ENCODE assay signal across 12 cellular contexts in the genomic region with DNA sequence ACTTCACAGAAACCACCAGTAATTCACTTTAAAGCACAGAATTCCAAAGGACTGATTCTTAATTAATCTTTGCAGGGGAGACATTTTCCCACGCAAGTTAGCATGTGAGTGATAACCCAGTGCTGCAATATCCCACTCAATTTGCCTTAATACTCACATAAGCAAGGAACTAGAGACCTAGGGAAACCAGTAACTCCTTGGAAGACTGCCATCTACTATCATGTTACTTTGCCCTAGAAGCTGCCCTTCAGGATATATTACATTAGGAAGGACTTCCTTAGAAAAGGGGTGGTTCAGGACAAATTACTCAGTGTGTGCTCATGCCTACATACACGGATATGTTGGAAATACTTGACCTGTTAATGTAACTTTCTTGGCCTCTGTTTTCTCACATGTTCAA.
DNase-seq lines count a peak whose midpoint lies in the region; ATAC-seq and TF ChIP-seq lines count a peak whose summit lies in the region.
"Had no signal": no experiment of that assay in that cellular context is flagged by ENCODE, and none has a peak within 500 bp of the region (broad histone marks: within the 10 kb centered on the region; RNA-seq: fewer than 3 reads in every experiment).

No MANE protein-coding gene starts in this region.

- H3K4me1 Mint-ChIP-seq in activated naive CD8-positive, alpha-beta T cell treated with anti-CD3 and anti-CD28 coated beads for 36 hours = no peaks in the 10 kb centered on the region

- TF ChIP-seq CTCF in AG09309 (IDR thresholded peaks at IDR 0.05; ENCODE audit: control insufficient read depth, insufficient read depth, low read depth, low read length, missing control alignments) (no peak), astrocyte of the spinal cord (IDR thresholded peaks at IDR 0.05; ENCODE audit: low read depth, low read length) (no peak)

- no peaks in the 10 kb centered on the region for H3K27me3 Mint-ChIP-seq in activated naive CD8-positive, alpha-beta T cell treated with anti-CD3 and anti-CD28 coated beads for 36 hours

- H3K36me3 Mint-ChIP-seq in activated naive CD8-positive, alpha-beta T cell treated with anti-CD3 and anti-CD28 coated beads for 36 hours = peaks cover 3% of the 10 kb centered on the region

- DNase-seq in AG09309 (ENCODE audit: low read depth) (peak; percentile 92), HS-27A (ENCODE audit: low read depth) (peak; percentile 80), astrocyte of the spinal cord (ENCODE audit: low read depth, low spot score) (peak; percentile 81), kidney tubule cell (ENCODE audit: low spot score) (peak; percentile 84), NCI-H526 treated with DMSO at 0.1 percent for 48 hours (lab: John Stamatoyannopoulos, UW) (no peak)
- no peak for DNase-seq in activated naive CD8-positive, alpha-beta T cell treated with anti-CD3 and anti-CD28 coated beads for 36 hours
- DNase-seq: activated T-cell treated with anti-CD3 and anti-CD28 coated beads for 4 hours; NCI-H187; stimulated activated CD4-positive, alpha-beta T cell treated with anti-CD3 and anti-CD28 coated beads, Interleukin-15, amount 100 ng/mL, for 24 hours had no signal

- no peak overlapping the region for H3K27ac Mint-ChIP-seq in activated naive CD8-positive, alpha-beta T cell treated with anti-CD3 and anti-CD28 coated beads for 36 hours

- peaks cover 3% of the 10 kb centered on the region for H3K9me3 Mint-ChIP-seq in activated naive CD8-positive, alpha-beta T cell treated with anti-CD3 and anti-CD28 coated beads for 36 hours

- ATAC-seq in GM21381 (IDR thresholded peaks at IDR 0.05; ENCODE audit: unreplicated experiment) (no peak), HG03175 (IDR thresholded peaks at IDR 0.05; ENCODE audit: unreplicated experiment) (no peak)

- in situ Hi-C loops in astrocyte of the spinal cord (cut with HindIII; ENCODE audit: low sequenced_read_pairs) = no loop called here

- no peak overlapping the region for H3K4me3 Mint-ChIP-seq in activated naive CD8-positive, alpha-beta T cell treated with anti-CD3 and anti-CD28 coated beads for 36 hours

- H3K4me3 ChIP-seq in AG09309 (ENCODE audit: control insufficient read depth, low read depth, low read length) = no peak overlapping the region
- no peak overlapping the region for H3K4me3 ChIP-seq in astrocyte of the spinal cord (ENCODE audit: low read depth, low read length)
- H3K4me3 ChIP-seq: hepatocyte had no signal

Comparison
In these comparisons a context has a peak if more than half of its experiments do, and no peak if none do; other contexts are left out.
1. DNase-seq: peak in AG09309 (single experiment), HS-27A (single experiment), astrocyte of the spinal cord (single experiment) and kidney tubule cell (single experiment); none in NCI-H526 treated with DMSO at 0.1 percent for 48 hours (single experiment) and activated naive CD8-positive, alpha-beta T cell treated with anti-CD3 and anti-CD28 coated beads for 36 hours (single experiment).